1 cellular context compared by ENCODE assay signal in the genomic region with DNA sequence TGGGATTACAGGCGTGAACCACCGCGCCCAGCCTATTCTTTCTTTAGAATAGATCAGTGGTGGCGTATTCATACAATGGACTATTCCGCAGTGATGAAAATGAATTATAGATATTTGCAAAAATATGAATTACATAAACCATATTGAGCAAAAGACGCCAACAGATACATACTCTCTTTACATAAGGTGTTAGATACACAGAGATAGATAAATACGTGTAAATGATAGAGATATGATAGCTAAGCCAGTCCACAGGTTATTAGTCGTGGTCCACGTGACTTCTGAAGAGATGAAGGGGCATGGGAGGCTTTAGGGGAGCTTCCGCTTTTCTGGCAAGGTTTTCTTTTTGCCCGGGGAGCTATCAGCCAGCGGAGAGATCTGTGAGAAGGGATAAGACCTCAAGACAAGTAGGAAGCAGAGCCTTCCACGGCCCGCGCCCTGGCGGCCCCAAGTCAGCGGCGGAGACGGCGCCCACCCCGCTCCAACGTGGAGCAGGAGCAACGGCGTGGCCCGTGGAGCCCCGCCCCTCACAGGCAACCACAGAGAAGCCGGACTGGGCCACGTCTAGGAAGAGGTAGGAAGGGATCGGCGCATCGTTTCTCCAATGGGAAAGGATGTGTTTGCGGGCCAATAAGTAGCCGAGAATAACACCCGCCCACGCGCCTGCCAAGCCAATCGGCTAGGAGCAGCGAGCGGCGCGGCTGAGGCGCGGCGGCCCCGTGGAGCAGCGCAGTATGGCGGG.
TF ChIP-seq lines count a peak whose summit lies in the region.

A gene (plus strand): TSS at position 704 of the 742 bp plus-strand sequence. CDS start 31 bp downstream, at position 735.

TF ChIP-seq in HepG2, 621 proteins besides CTCF, POLR2A, EP300 and RAD21 (continued from another document and continues in another):
- TF ChIP-seq, protein P1, sequence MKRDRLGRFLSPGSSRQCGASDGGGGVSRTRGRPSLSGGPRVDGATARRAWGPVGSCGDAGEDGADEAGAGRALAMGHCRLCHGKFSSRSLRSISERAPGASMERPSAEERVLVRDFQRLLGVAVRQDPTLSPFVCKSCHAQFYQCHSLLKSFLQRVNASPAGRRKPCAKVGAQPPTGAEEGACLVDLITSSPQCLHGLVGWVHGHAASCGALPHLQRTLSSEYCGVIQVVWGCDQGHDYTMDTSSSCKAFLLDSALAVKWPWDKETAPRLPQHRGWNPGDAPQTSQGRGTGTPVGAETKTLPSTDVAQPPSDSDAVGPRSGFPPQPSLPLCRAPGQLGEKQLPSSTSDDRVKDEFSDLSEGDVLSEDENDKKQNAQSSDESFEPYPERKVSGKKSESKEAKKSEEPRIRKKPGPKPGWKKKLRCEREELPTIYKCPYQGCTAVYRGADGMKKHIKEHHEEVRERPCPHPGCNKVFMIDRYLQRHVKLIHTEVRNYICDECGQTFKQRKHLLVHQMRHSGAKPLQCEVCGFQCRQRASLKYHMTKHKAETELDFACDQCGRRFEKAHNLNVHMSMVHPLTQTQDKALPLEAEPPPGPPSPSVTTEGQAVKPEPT (CRISPR knock-in tag; IDR thresholded peaks at IDR 0.05; ENCODE audit: low read depth): no peak
- TF ChIP-seq HNRNPH1 (optimal IDR thresholded peaks at IDR 0.05; ENCODE audit: low read depth, low read length): no peak
- TF ChIP-seq, protein P2, sequence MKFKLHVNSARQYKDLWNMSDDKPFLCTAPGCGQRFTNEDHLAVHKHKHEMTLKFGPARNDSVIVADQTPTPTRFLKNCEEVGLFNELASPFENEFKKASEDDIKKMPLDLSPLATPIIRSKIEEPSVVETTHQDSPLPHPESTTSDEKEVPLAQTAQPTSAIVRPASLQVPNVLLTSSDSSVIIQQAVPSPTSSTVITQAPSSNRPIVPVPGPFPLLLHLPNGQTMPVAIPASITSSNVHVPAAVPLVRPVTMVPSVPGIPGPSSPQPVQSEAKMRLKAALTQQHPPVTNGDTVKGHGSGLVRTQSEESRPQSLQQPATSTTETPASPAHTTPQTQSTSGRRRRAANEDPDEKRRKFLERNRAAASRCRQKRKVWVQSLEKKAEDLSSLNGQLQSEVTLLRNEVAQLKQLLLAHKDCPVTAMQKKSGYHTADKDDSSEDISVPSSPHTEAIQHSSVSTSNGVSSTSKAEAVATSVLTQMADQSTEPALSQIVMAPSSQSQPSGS (CRISPR knock-in tag; IDR thresholded peaks at IDR 0.05): no peak
- TF ChIP-seq ZNF350 (CRISPR knock-in tag; IDR thresholded peaks at IDR 0.05; ENCODE audit: borderline replicate concordance, low read depth): peak; percentile 54; the same call in 1 of the 2 replicates
- TF ChIP-seq, protein P3, sequence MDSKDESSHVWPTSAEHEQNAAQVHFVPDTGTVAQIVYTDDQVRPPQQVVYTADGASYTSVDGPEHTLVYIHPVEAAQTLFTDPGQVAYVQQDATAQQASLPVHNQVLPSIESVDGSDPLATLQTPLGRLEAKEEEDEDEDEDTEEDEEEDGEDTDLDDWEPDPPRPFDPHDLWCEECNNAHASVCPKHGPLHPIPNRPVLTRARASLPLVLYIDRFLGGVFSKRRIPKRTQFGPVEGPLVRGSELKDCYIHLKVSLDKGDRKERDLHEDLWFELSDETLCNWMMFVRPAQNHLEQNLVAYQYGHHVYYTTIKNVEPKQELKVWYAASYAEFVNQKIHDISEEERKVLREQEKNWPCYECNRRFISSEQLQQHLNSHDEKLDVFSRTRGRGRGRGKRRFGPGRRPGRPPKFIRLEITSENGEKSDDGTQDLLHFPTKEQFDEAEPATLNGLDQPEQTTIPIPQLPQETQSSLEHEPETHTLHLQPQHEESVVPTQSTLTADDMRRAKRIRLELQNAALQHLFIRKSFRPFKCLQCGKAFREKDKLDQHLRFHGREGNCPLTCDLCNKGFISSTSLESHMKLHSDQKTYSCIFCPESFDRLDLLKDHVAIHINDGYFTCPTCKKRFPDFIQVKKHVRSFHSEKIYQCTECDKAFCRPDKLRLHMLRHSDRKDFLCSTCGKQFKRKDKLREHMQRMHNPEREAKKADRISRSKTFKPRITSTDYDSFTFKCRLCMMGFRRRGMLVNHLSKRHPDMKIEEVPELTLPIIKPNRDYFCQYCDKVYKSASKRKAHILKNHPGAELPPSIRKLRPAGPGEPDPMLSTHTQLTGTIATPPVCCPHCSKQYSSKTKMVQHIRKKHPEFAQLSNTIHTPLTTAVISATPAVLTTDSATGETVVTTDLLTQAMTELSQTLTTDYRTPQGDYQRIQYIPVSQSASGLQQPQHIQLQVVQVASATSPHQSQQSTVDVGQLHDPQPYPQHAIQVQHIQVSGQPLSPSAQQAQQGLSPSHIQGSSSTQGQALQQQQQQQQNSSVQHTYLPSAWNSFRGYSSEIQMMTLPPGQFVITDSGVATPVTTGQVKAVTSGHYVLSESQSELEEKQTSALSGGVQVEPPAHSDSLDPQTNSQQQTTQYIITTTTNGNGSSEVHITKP (CRISPR knock-in tag; IDR thresholded peaks at IDR 0.05; ENCODE audit: low read depth): peak; percentile 68; the same call in 1 of the 2 replicates
- TF ChIP-seq ZNF20 (CRISPR knock-in tag; IDR thresholded peaks at IDR 0.05): no peak
- no peak for TF ChIP-seq SSRP1 (CRISPR knock-in tag; IDR thresholded peaks at IDR 0.05)
- no peak for TF ChIP-seq SIN3B (IDR thresholded peaks at IDR 0.05; ENCODE audit: low read length)
- TF ChIP-seq GZF1 (CRISPR knock-in tag; IDR thresholded peaks at IDR 0.05): no peak
- no peak for TF ChIP-seq CREM (IDR thresholded peaks at IDR 0.05)
- no peak for TF ChIP-seq CREM (CRISPR knock-in tag; IDR thresholded peaks at IDR 0.05)
- TF ChIP-seq MAFF (IDR thresholded peaks at IDR 0.05; ENCODE audit: low read depth, low read length): no peak
- TF ChIP-seq PAX8 (CRISPR knock-in tag; IDR thresholded peaks at IDR 0.05; ENCODE audit: borderline replicate concordance): no peak
- no peak for TF ChIP-seq TOPORS (CRISPR knock-in tag; IDR thresholded peaks at IDR 0.05)
- TF ChIP-seq, protein P4, sequence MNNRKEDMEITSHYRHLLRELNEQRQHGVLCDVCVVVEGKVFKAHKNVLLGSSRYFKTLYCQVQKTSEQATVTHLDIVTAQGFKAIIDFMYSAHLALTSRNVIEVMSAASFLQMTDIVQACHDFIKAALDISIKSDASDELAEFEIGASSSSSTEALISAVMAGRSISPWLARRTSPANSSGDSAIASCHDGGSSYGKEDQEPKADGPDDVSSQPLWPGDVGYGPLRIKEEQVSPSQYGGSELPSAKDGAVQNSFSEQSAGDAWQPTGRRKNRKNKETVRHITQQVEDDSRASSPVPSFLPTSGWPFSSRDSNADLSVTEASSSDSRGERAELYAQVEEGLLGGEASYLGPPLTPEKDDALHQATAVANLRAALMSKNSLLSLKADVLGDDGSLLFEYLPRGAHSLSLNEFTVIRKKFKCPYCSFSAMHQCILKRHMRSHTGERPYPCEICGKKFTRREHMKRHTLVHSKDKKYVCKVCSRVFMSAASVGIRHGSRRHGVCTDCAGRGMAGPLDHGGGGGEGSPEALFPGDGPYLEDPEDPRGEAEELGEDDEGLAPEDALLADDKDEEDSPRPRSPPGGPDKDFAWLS (CRISPR knock-in tag; IDR thresholded peaks at IDR 0.05; ENCODE audit: borderline replicate concordance): no peak
- TF ChIP-seq MZF1 (CRISPR knock-in tag; IDR thresholded peaks at IDR 0.05; ENCODE audit: borderline replicate concordance): no peak
- TF ChIP-seq RFXANK (CRISPR knock-in tag; IDR thresholded peaks at IDR 0.05): no peak
- peak; percentile 38; the same call in 1 of the 2 replicates for TF ChIP-seq ZNF547 (CRISPR knock-in tag; IDR thresholded peaks at IDR 0.05)
- no peak for TF ChIP-seq ZNF484 (CRISPR knock-in tag; IDR thresholded peaks at IDR 0.05; ENCODE audit: borderline replicate concordance, low read depth)
- TF ChIP-seq, protein P5, sequence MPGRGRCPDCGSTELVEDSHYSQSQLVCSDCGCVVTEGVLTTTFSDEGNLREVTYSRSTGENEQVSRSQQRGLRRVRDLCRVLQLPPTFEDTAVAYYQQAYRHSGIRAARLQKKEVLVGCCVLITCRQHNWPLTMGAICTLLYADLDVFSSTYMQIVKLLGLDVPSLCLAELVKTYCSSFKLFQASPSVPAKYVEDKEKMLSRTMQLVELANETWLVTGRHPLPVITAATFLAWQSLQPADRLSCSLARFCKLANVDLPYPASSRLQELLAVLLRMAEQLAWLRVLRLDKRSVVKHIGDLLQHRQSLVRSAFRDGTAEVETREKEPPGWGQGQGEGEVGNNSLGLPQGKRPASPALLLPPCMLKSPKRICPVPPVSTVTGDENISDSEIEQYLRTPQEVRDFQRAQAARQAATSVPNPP (CRISPR knock-in tag; IDR thresholded peaks at IDR 0.05): no peak
- no peak for TF ChIP-seq RAD51 (IDR thresholded peaks at IDR 0.05; ENCODE audit: borderline replicate concordance)
- TF ChIP-seq ZNF230 (CRISPR knock-in tag; IDR thresholded peaks at IDR 0.05): no peak
- TF ChIP-seq ZNF510 (CRISPR knock-in tag; IDR thresholded peaks at IDR 0.05; ENCODE audit: low read depth): no peak
- TF ChIP-seq POGZ (CRISPR knock-in tag; IDR thresholded peaks at IDR 0.05): peak; percentile 69
- no peak for TF ChIP-seq ZNF225 (CRISPR knock-in tag; IDR thresholded peaks at IDR 0.05)
- TF ChIP-seq, protein P6, sequence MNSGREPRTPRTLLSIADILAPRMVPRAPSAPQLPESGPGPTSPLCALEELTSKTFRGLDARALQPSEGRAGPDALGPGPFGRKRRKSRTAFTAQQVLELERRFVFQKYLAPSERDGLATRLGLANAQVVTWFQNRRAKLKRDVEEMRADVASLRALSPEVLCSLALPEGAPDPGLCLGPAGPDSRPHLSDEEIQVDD (CRISPR knock-in tag; IDR thresholded peaks at IDR 0.05; ENCODE audit: borderline replicate concordance): no peak; the same call in 1 of the 2 replicates
- 0 out of 2 replicates have a peak, but pooled peaks have one; percentile 51 for TF ChIP-seq NFKBIZ (CRISPR knock-in tag; IDR thresholded peaks at IDR 0.05)
- no peak for TF ChIP-seq ZNF143 (CRISPR knock-in tag; IDR thresholded peaks at IDR 0.05)
- TF ChIP-seq HNRNPLL (IDR thresholded peaks at IDR 0.05; ENCODE audit: low read depth, low read length, poor library complexity, severe bottlenecking): peak; percentile 78
- TF ChIP-seq REPIN1 (CRISPR knock-in tag; IDR thresholded peaks at IDR 0.05; ENCODE audit: borderline replicate concordance, low read depth): no peak
- no peak for TF ChIP-seq NR2F6 (IDR thresholded peaks at IDR 0.05)
- TF ChIP-seq NR2F6 (CRISPR knock-in tag; IDR thresholded peaks at IDR 0.05): no peak
- no peak for TF ChIP-seq ARNT (IDR thresholded peaks at IDR 0.05)
- TF ChIP-seq, protein P7, sequence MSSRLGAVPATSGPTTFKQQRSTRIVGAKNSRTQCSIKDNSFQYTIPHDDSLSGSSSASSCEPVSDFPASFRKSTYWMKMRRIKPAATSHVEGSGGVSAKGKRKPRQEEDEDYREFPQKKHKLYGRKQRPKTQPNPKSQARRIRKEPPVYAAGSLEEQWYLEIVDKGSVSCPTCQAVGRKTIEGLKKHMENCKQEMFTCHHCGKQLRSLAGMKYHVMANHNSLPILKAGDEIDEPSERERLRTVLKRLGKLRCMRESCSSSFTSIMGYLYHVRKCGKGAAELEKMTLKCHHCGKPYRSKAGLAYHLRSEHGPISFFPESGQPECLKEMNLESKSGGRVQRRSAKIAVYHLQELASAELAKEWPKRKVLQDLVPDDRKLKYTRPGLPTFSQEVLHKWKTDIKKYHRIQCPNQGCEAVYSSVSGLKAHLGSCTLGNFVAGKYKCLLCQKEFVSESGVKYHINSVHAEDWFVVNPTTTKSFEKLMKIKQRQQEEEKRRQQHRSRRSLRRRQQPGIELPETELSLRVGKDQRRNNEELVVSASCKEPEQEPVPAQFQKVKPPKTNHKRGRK (CRISPR knock-in tag; IDR thresholded peaks at IDR 0.05): no peak
- TF ChIP-seq TBP (CRISPR knock-in tag; IDR thresholded peaks at IDR 0.05): no peak
- no peak for TF ChIP-seq ONECUT2 (CRISPR knock-in tag; IDR thresholded peaks at IDR 0.05)
- no peak for TF ChIP-seq BCL6 (CRISPR knock-in tag; IDR thresholded peaks at IDR 0.05)
- TF ChIP-seq ZNF530 (CRISPR knock-in tag; IDR thresholded peaks at IDR 0.05; ENCODE audit: low read depth): no peak
- no peak for TF ChIP-seq PCBP1 (IDR thresholded peaks at IDR 0.05; ENCODE audit: borderline replicate concordance, low read depth, low read length)
- TF ChIP-seq NR1H2 (CRISPR knock-in tag; IDR thresholded peaks at IDR 0.05; ENCODE audit: borderline replicate concordance, low read depth): no peak
- TF ChIP-seq FOXP1 (IDR thresholded peaks at IDR 0.05): no peak
- no peak for TF ChIP-seq FOXP1 (CRISPR knock-in tag; IDR thresholded peaks at IDR 0.05)
- TF ChIP-seq, protein P8, sequence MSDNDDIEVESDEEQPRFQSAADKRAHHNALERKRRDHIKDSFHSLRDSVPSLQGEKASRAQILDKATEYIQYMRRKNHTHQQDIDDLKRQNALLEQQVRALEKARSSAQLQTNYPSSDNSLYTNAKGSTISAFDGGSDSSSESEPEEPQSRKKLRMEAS (IDR thresholded peaks at IDR 0.05): peak; percentile 93
- TF ChIP-seq ZNF562 (CRISPR knock-in tag; IDR thresholded peaks at IDR 0.05; ENCODE audit: borderline replicate concordance): no peak
- TF ChIP-seq SMAD9 (CRISPR knock-in tag; IDR thresholded peaks at IDR 0.05): no peak
- TF ChIP-seq CBX5 (CRISPR knock-in tag; IDR thresholded peaks at IDR 0.05; ENCODE audit: borderline replicate concordance): no peak
- no peak for TF ChIP-seq ZNF326 (CRISPR knock-in tag; IDR thresholded peaks at IDR 0.05; ENCODE audit: borderline replicate concordance)
- TF ChIP-seq ZNF878 (CRISPR knock-in tag; IDR thresholded peaks at IDR 0.05): no peak
- TF ChIP-seq NFRKB (IDR thresholded peaks at IDR 0.05): no peak
- no peak for TF ChIP-seq MAFK (conservative IDR thresholded peaks at IDR 0.05 in 1 of 2, IDR thresholded peaks at IDR 0.05 in 1 of 2; ENCODE audit: low read length in 2 of 2)
- no peak for TF ChIP-seq MBNL3 (CRISPR knock-in tag; conservative IDR thresholded peaks at IDR 0.05)
- TF ChIP-seq SRY (CRISPR knock-in tag; IDR thresholded peaks at IDR 0.05): 0 out of 2 replicates have a peak, but pooled peaks have one; percentile 73
- TF ChIP-seq, protein P9, sequence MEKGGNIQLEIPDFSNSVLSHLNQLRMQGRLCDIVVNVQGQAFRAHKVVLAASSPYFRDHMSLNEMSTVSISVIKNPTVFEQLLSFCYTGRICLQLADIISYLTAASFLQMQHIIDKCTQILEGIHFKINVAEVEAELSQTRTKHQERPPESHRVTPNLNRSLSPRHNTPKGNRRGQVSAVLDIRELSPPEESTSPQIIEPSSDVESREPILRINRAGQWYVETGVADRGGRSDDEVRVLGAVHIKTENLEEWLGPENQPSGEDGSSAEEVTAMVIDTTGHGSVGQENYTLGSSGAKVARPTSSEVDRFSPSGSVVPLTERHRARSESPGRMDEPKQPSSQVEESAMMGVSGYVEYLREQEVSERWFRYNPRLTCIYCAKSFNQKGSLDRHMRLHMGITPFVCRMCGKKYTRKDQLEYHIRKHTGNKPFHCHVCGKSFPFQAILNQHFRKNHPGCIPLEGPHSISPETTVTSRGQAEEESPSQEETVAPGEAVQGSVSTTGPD (CRISPR knock-in tag; IDR thresholded peaks at IDR 0.05): no peak
- TF ChIP-seq, protein P10, sequence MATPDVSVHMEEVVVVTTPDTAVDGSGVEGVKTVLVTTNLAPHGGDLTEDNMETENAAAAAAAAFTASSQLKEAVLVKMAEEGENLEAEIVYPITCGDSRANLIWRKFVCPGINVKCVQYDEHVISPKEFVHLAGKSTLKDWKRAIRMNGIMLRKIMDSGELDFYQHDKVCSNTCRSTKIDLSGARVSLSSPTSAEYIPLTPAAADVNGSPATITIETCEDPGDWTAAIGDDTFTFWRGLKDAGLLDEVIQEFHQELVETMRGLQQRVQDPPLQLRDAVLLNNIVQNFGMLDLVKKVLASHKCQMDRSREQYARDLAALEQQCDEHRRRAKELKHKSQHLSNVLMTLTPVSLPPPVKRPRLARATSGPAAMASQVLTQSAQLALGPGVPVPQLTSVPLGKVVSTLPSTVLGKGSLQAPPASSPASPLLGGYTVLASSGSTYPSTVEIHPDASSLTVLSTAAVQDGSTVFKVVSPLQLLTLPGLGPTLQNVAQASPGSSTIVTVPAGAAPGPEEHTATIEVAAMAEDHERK (CRISPR knock-in tag; IDR thresholded peaks at IDR 0.05; ENCODE audit: low read depth): no peak
- TF ChIP-seq HMG20B (CRISPR knock-in tag; conservative IDR thresholded peaks at IDR 0.05): no peak
